Comparison of ENCODE assay signal across 20 cellular contexts in the genomic region with DNA sequence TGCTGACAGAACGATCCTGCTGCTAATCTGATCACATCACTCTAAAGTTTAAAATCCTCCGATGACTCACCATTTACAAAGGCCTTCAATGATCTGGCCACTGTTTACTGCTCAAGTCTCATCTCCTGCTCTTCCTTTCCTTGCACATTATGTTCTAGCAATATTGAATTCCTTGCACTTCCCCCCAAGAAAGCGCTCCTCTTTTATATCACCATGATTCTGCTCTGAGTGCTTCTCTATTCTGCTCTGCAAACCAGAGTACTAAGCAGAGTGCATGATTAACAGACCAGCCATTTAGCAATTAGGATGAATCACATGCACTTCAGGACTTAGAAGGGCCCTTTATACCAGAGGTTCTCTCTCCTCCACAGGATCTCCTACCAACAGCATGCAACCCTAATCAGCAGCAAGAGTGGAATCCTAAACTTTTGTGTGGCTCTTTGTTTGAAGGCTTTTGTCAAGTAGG.
DNase-seq lines count a peak whose midpoint lies in the region; ATAC-seq and TF ChIP-seq lines count a peak whose summit lies in the region.
"Had no signal": no experiment of that assay in that cellular context is flagged by ENCODE, and none has a peak within 500 bp of the region (broad histone marks: within the 10 kb centered on the region; RNA-seq: fewer than 3 reads in every experiment).

No MANE protein-coding gene starts in this region.

- H3K4me3 ChIP-seq in RWPE2 (ENCODE audit: severe bottlenecking), result no peak overlapping the region
- H3K4me3 ChIP-seq in fibroblast of pulmonary artery (replicated peaks; ENCODE audit: low read depth, low read length), result no peak overlapping the region
- H3K4me3 ChIP-seq in hepatocyte, result no peak overlapping the region
- H3K4me3 ChIP-seq: lower lobe of right lung had no signal

- H4K20me1 ChIP-seq in hepatocyte (ENCODE audit: insufficient read depth, poor library complexity, severe bottlenecking), result no peaks in the 10 kb centered on the region

- 62% methylated on average over 3 of the region's 3 CpGs for WGBS in hepatocyte (ENCODE audit: low lambda C conversion rate, missing lambda C conversion rate)

- peak; percentile 7 for DNase-seq in NCI-H345 (lab: John Stamatoyannopoulos, UW)
- no peak for DNase-seq in NCI-H345 treated with DMSO at 0.1 percent for 48 hours (lab: John Stamatoyannopoulos, UW; ENCODE audit: unreplicated experiment)
- DNase-seq in RWPE2 (ENCODE audit: low spot score), result no peak
- peak; percentile 7 for DNase-seq in fibroblast of pulmonary artery (ENCODE audit: low read depth)
- peak; percentile 17 for DNase-seq in retina
- no peak for DNase-seq in hepatocyte (ENCODE audit: low spot score)
- no peak for DNase-seq in HK-2 (ENCODE audit: unreplicated experiment)
- DNase-seq in C1 segment of cervical spinal cord (lab: John Stamatoyannopoulos, UW), result no peak
- DNase-seq: 8988T; activated CD8-positive, alpha-beta T cell treated with anti-CD3 and anti-CD28 coated beads for 36 hours; activated naive CD8-positive, alpha-beta T cell treated with anti-CD3 and anti-CD28 coated beads for 36 hours; activated T-cell treated with anti-CD3 and anti-CD28 coated beads, Interleukin-2, amount 50 U/mL, for 48 hours; effector CD4-positive, alpha-beta T cell; lower lobe of right lung; natural killer cell; NCI-H1694 treated with DMSO at 0.1 percent for 48 hours; NCI-H774; stimulated activated CD4-positive, alpha-beta T cell treated with anti-CD3 and anti-CD28 coated beads, Interleukin-15, amount 100 ng/mL, for 24 hours; stimulated activated naive CD8-positive, alpha-beta T cell treated with anti-CD3 and anti-CD28 coated beads, Interleukin-15, Interleukin-2, amounts not matched to agents 100 U/mL and 50 U/mL, for 24 hours had no signal

- H2AFZ ChIP-seq in hepatocyte, result no peak overlapping the region

- TF ChIP-seq CTCF in RWPE2 (IDR thresholded peaks at IDR 0.05; ENCODE audit: poor library complexity, severe bottlenecking) (no peak), fibroblast of pulmonary artery (IDR thresholded peaks at IDR 0.05; ENCODE audit: low read length, missing control alignments) (no peak), hepatocyte (IDR thresholded peaks at IDR 0.05; ENCODE audit: poor library complexity) (no peak)

- H3K27me3 ChIP-seq in RWPE2 (ENCODE audit: insufficient read depth, poor library complexity, severe bottlenecking) (no peaks in the 10 kb centered on the region), hepatocyte (no peaks in the 10 kb centered on the region)

- no peaks in the 10 kb centered on the region for H3K9me2 ChIP-seq in hepatocyte (replicated peaks; ENCODE audit: insufficient read depth)

- H3K36me3 ChIP-seq in RWPE2 (ENCODE audit: low read depth), result no peaks in the 10 kb centered on the region
- no peaks in the 10 kb centered on the region for H3K36me3 ChIP-seq in hepatocyte (replicated peaks; ENCODE audit: insufficient read depth, low read depth)
- H3K36me3 ChIP-seq: lower lobe of right lung had no signal

- H3K9me3 ChIP-seq in RWPE2 (ENCODE audit: severe bottlenecking) (no peaks in the 10 kb centered on the region), hepatocyte (ENCODE audit: low read depth) (no peaks in the 10 kb centered on the region)
- H3K9me3 ChIP-seq: lower lobe of right lung had no signal

- H3K4me1 ChIP-seq in RWPE2 (ENCODE audit: insufficient read depth, poor library complexity, severe bottlenecking) (no peaks in the 10 kb centered on the region), hepatocyte (ENCODE audit: insufficient read depth) (no peaks in the 10 kb centered on the region)
- H3K4me1 ChIP-seq: lower lobe of right lung had no signal

- ATAC-seq in RWPE2 (ENCODE audit: low read depth), result peak; percentile 50; the same call in 1 of the 3 replicates
- ATAC-seq: activated CD8-positive, alpha-beta T cell treated with anti-CD3 and anti-CD28 coated beads for 36 hours; natural killer cell; stimulated activated naive CD8-positive, alpha-beta T cell treated with anti-CD3 and anti-CD28 coated beads, Interleukin-15, Interleukin-2, amounts not matched to agents 100 U/mL and 50 U/mL, for 24 hours had no signal

- H3K4me2 ChIP-seq in hepatocyte, result no peak overlapping the region

- H3K79me2 ChIP-seq in hepatocyte, result no peaks in the 10 kb centered on the region

- H3K27ac ChIP-seq in RWPE2 (ENCODE audit: poor library complexity, severe bottlenecking), result no peak overlapping the region
- no peak overlapping the region for H3K27ac ChIP-seq in hepatocyte
- H3K27ac ChIP-seq: lower lobe of right lung, VCaP had no signal

Comparison
In these comparisons a context has a peak if more than half of its experiments do, and no peak if none do; other contexts are left out.
1. DNase-seq: peak in NCI-H345 (single experiment), fibroblast of pulmonary artery (single experiment) and retina (single experiment); none in NCI-H345 treated with DMSO at 0.1 percent for 48 hours (single experiment), RWPE2 (single experiment), hepatocyte (single experiment), HK-2 (single experiment) and C1 segment of cervical spinal cord (0 of 14).